In the genomic region with DNA sequence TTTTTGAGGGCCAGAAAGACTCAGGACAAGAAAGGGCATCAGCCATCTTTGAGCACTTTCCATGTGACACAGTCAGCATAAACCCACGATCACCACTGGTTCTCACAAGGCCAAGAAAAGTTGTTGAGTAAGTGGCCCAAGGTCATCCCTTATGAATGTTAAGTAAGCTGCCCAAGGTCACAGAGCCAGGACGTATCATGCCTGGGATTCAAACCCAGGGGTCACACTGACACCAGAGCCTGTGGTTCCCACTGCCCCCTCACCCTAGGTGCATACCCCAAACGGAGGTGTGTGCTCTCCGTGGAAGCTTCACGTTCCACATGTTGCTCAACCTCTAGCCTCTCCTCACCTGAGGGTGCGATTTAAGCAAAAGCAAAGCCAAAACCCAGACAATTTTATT, we compare ENCODE assay signal across 2 cellular contexts.
TF ChIP-seq lines count a peak whose summit lies in the region.

No MANE protein-coding gene starts in this region.

TF ChIP-seq in HepG2, 621 proteins besides CTCF, POLR2A, EP300 and RAD21:
- TF ChIP-seq, protein P1, sequence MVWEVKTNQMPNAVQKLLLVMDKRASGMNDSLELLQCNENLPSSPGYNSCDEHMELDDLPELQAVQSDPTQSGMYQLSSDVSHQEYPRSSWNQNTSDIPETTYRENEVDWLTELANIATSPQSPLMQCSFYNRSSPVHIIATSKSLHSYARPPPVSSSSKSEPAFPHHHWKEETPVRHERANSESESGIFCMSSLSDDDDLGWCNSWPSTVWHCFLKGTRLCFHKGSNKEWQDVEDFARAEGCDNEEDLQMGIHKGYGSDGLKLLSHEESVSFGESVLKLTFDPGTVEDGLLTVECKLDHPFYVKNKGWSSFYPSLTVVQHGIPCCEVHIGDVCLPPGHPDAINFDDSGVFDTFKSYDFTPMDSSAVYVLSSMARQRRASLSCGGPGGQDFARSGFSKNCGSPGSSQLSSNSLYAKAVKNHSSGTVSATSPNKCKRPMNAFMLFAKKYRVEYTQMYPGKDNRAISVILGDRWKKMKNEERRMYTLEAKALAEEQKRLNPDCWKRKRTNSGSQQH (CRISPR knock-in tag; IDR thresholded peaks at IDR 0.05; ENCODE audit: low read depth), result no peak
- TF ChIP-seq ZNF207 (IDR thresholded peaks at IDR 0.05; ENCODE audit: borderline replicate concordance) (no peak), ZNF557 (CRISPR knock-in tag; IDR thresholded peaks at IDR 0.05) (no peak), SIX4 (CRISPR knock-in tag; IDR thresholded peaks at IDR 0.05) (no peak), NR1H2 (CRISPR knock-in tag; IDR thresholded peaks at IDR 0.05; ENCODE audit: borderline replicate concordance, low read depth) (no peak), SRY (CRISPR knock-in tag; IDR thresholded peaks at IDR 0.05) (no peak), ZNF343 (CRISPR knock-in tag; IDR thresholded peaks at IDR 0.05) (no peak), ZKSCAN8 (CRISPR knock-in tag; IDR thresholded peaks at IDR 0.05; ENCODE audit: borderline replicate concordance) (no peak), ETV6 (CRISPR knock-in tag; conservative IDR thresholded peaks at IDR 0.05) (no peak), TBL1XR1 (IDR thresholded peaks at IDR 0.05; ENCODE audit: borderline replicate concordance, low read length, partially characterized antibody) (no peak), ZNF501 (CRISPR knock-in tag; IDR thresholded peaks at IDR 0.05) (no peak)
- TF ChIP-seq, protein P2, sequence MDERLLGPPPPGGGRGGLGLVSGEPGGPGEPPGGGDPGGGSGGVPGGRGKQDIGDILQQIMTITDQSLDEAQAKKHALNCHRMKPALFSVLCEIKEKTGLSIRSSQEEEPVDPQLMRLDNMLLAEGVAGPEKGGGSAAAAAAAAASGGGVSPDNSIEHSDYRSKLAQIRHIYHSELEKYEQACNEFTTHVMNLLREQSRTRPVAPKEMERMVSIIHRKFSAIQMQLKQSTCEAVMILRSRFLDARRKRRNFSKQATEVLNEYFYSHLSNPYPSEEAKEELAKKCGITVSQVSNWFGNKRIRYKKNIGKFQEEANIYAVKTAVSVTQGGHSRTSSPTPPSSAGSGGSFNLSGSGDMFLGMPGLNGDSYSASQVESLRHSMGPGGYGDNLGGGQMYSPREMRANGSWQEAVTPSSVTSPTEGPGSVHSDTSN (CRISPR knock-in tag; IDR thresholded peaks at IDR 0.05), result no peak
- TF ChIP-seq, protein P3, sequence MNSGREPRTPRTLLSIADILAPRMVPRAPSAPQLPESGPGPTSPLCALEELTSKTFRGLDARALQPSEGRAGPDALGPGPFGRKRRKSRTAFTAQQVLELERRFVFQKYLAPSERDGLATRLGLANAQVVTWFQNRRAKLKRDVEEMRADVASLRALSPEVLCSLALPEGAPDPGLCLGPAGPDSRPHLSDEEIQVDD (CRISPR knock-in tag; IDR thresholded peaks at IDR 0.05; ENCODE audit: borderline replicate concordance), result no peak

TF ChIP-seq in IMR-90, 13 proteins besides CTCF, POLR2A, EP300 and RAD21:
- TF ChIP-seq FOS (IDR thresholded peaks at IDR 0.05; ENCODE audit: low read depth, low read length), result no peak
- TF ChIP-seq, protein P4, sequence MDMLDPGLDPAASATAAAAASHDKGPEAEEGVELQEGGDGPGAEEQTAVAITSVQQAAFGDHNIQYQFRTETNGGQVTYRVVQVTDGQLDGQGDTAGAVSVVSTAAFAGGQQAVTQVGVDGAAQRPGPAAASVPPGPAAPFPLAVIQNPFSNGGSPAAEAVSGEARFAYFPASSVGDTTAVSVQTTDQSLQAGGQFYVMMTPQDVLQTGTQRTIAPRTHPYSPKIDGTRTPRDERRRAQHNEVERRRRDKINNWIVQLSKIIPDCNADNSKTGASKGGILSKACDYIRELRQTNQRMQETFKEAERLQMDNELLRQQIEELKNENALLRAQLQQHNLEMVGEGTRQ (IDR thresholded peaks at IDR 0.05; ENCODE audit: low read depth, low read length), result no peak
- no peak for TF ChIP-seq CHD1 (IDR thresholded peaks at IDR 0.05; ENCODE audit: low read depth, low read length)
- no peak for TF ChIP-seq RFX5 (IDR thresholded peaks at IDR 0.05; ENCODE audit: low read depth, low read length)
- TF ChIP-seq RCOR1 (IDR thresholded peaks at IDR 0.05; ENCODE audit: insufficient replicate concordance, low read length), result no peak
- TF ChIP-seq SMC3 (IDR thresholded peaks at IDR 0.05; ENCODE audit: low read depth, low read length), result no peak
- no peak for TF ChIP-seq MAFK (IDR thresholded peaks at IDR 0.05; ENCODE audit: low read depth, low read length)
- no peak for TF ChIP-seq NFE2L2 (IDR thresholded peaks at IDR 0.05; ENCODE audit: low read depth, low read length)
- no peak for TF ChIP-seq MXI1 (IDR thresholded peaks at IDR 0.05; ENCODE audit: borderline replicate concordance, low read depth, low read length)
- TF ChIP-seq MAZ (IDR thresholded peaks at IDR 0.05; ENCODE audit: borderline replicate concordance, low read depth, low read length), result no peak
- no peak for TF ChIP-seq CEBPB (IDR thresholded peaks at IDR 0.05; ENCODE audit: low read depth, low read length)
- TF ChIP-seq, protein P5, sequence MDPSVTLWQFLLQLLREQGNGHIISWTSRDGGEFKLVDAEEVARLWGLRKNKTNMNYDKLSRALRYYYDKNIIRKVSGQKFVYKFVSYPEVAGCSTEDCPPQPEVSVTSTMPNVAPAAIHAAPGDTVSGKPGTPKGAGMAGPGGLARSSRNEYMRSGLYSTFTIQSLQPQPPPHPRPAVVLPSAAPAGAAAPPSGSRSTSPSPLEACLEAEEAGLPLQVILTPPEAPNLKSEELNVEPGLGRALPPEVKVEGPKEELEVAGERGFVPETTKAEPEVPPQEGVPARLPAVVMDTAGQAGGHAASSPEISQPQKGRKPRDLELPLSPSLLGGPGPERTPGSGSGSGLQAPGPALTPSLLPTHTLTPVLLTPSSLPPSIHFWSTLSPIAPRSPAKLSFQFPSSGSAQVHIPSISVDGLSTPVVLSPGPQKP (IDR thresholded peaks at IDR 0.05; ENCODE audit: borderline replicate concordance, low read depth, low read length), result no peak
- TF ChIP-seq BHLHE40 (IDR thresholded peaks at IDR 0.05; ENCODE audit: low read depth, low read length), result no peak
